ENCODE assay signal across 25 cellular contexts in the genomic region with DNA sequence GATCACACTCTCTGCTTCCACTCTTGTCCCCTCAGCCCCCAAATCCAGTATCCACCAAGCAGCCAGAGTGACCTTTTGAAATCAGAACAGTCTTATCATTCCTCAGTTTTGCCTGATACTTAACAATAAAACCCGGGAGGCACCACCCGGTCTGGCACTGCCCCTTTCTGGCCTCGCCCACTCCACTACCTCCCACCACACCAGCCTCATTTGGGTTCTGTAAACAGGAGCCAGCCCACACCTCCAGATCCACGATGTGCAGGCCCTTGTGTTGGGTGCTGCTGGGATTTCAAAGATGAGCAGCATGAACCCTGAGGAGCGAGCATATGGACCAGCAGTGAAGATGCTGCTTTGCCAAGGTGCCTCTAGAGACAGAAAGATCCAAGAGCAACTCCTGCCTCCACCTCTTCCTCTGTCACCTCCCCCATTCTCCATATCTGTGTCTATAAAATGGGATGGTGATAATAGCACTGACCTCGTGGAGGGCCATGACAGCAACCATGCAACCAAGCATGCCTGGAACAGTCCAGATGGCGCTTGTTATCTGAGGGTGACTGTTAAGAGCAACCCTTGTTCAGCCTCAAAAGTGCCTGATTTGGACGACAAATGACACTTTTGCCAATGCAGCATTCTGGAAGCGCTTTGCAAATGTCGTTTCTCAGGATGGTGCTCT.
"Had no signal": no experiment of that assay in that cellular context is flagged by ENCODE, and none has a peak within 500 bp of the region (broad histone marks: within the 10 kb centered on the region; RNA-seq: fewer than 3 reads in every experiment).

No MANE protein-coding gene starts in this region.

- H3K4me3 ChIP-seq: dorsolateral prefrontal cortex, gastrocnemius medialis, heart left ventricle, hepatocyte, left lung, mucosa of descending colon, right lobe of liver, transverse colon had no signal

- H3K36me3 Mint-ChIP-seq: mesothelial cell of epicardium; naive B cell; natural killer cell treated with Interleukin-12 subunit alpha and Interleukin-12 subunit beta and Interleukin-15 and Interleukin-18, amount 100 ng/mL, for 72 hours; stimulated activated naive B cell treated with anti-CD40 and anti-IgM and Interleukin-4, amounts not matched to agents 10 μg/mL and 1 μg/mL and 100 μg/mL, for 72 hours had no signal

- H3K27ac ChIP-seq: epithelial cell of prostate, gastrocnemius medialis, heart left ventricle, hepatocyte, left lung, parathyroid adenoma, right lobe of liver, transverse colon had no signal

- H3K27ac Mint-ChIP-seq: mesothelial cell of epicardium; naive B cell; natural killer cell treated with Interleukin-12 subunit alpha and Interleukin-12 subunit beta and Interleukin-15 and Interleukin-18, amount 100 ng/mL, for 72 hours; progenitor cell of endocrine pancreas; stimulated activated naive B cell treated with anti-CD40 and anti-IgM and Interleukin-4, amounts not matched to agents 10 μg/mL and 1 μg/mL and 100 μg/mL, for 72 hours; stimulated activated naive CD8-positive, alpha-beta T cell treated with anti-CD3 and anti-CD28 coated beads, Interleukin-15, Interleukin-2, amounts not matched to agents 100 ng/mL and 50 ng/mL, for 24 hours had no signal

- ATAC-seq: esophagus mucosa; gastrocnemius medialis; heart left ventricle; left cardiac atrium; left lung; mucosa of descending colon; natural killer cell treated with Interleukin-12 subunit alpha and Interleukin-12 subunit beta and Interleukin-15 and Interleukin-18, amount 100 ng/mL, for 72 hours; right lobe of liver; stimulated activated naive B cell treated with anti-CD40 and anti-IgM and Interleukin-4, amounts not matched to agents 10 μg/mL and 1 μg/mL and 100 μg/mL, for 72 hours had no signal

- H3K4me1 Mint-ChIP-seq: mesothelial cell of epicardium; naive B cell; neural crest cell; stimulated activated naive B cell treated with anti-CD40 and anti-IgM and Interleukin-4, amounts not matched to agents 10 μg/mL and 1 μg/mL and 100 μg/mL, for 72 hours had no signal

- H3K4me1 ChIP-seq: gastrocnemius medialis, heart left ventricle, left lung, parathyroid adenoma, right lobe of liver had no signal

- H3K9me3 Mint-ChIP-seq: mesothelial cell of epicardium; natural killer cell treated with Interleukin-12 subunit alpha and Interleukin-12 subunit beta and Interleukin-15 and Interleukin-18, amount 100 ng/mL, for 72 hours; neural crest cell; stimulated activated naive B cell treated with anti-CD40 and anti-IgM and Interleukin-4, amounts not matched to agents 10 μg/mL and 1 μg/mL and 100 μg/mL, for 72 hours; stimulated activated naive CD8-positive, alpha-beta T cell treated with anti-CD3 and anti-CD28 coated beads, Interleukin-15, Interleukin-2, amounts not matched to agents 100 ng/mL and 50 ng/mL, for 24 hours had no signal

- H3K36me3 ChIP-seq: gastrocnemius medialis, heart left ventricle, left lung, right lobe of liver, transverse colon had no signal

- H3K4me3 Mint-ChIP-seq: mesothelial cell of epicardium; naive B cell; natural killer cell treated with Interleukin-12 subunit alpha and Interleukin-12 subunit beta and Interleukin-15 and Interleukin-18, amount 100 ng/mL, for 72 hours; neural crest cell; stimulated activated naive B cell treated with anti-CD40 and anti-IgM and Interleukin-4, amounts not matched to agents 10 μg/mL and 1 μg/mL and 100 μg/mL, for 72 hours; stimulated activated naive CD8-positive, alpha-beta T cell treated with anti-CD3 and anti-CD28 coated beads, Interleukin-15, Interleukin-2, amounts not matched to agents 100 ng/mL and 50 ng/mL, for 24 hours had no signal

- H3K27me3 ChIP-seq: right lobe of liver, transverse colon had no signal

- DNase-seq: dorsolateral prefrontal cortex; effector CD4-positive, alpha-beta T cell; foreskin fibroblast; gastrocnemius medialis; heart left ventricle; left cardiac atrium; left lung; mesenchymal stem cell; mucosa of descending colon; naive B cell; right lobe of liver; small intestine; stimulated activated CD4-positive, alpha-beta T cell treated with anti-CD3 and anti-CD28 coated beads, Interleukin-15, amount 100 ng/mL, for 24 hours; stimulated activated CD4-positive, alpha-beta T cell treated with anti-CD3 and anti-CD28 coated beads, Interleukin-2, amount 100 ng/mL, for 48 hours; stimulated activated naive B cell treated with anti-CD40 and anti-IgM and Interleukin-4, amounts not matched to agents 10 μg/mL and 1 μg/mL and 100 μg/mL, for 72 hours; transverse colon had no signal

- H3K9me3 ChIP-seq: gastrocnemius medialis, heart left ventricle, left lung, mucosa of descending colon, right lobe of liver, transverse colon had no signal
